ENCODE assay signal across 21 cellular contexts in genomic region chr10:70694410-70695179, GRCh38. TPM values are rescaled to one million over a fixed set of nuclear protein-coding genes. Genes with fewer than 3 reads are reported as not detected.
DNase-seq lines count a peak whose midpoint lies in the region; ATAC-seq, FAIRE-seq and TF ChIP-seq lines count a peak whose summit lies in the region.
"Had no signal": no experiment of that assay in that cellular context is flagged by ENCODE, and none has a peak within 500 bp of the region (broad histone marks: within the 10 kb centered on the region; RNA-seq: fewer than 3 reads in every experiment).

No MANE protein-coding gene starts in this region.

- H3K4me1 ChIP-seq in A549, result no peaks in the 10 kb centered on the region
- H3K4me1 ChIP-seq: Caco-2 had no signal

- H3K9me3 ChIP-seq in A549, result no peaks in the 10 kb centered on the region
- H3K9me3 ChIP-seq: Caco-2, neutrophil, sigmoid colon, tibial artery had no signal

- no peak for TF ChIP-seq POLR2A in A549 (IDR thresholded peaks at IDR 0.05; ENCODE audit: low read length)

- H3K4me3 ChIP-seq in A549 (no peak overlapping the region), cardiac fibroblast (replicated peaks in 1 of 2; ENCODE audit: low read depth in 2 of 2, low read length in 2 of 2) (no peak overlapping the region)
- H3K4me3 ChIP-seq: sigmoid colon, tibial artery had no signal

- ATAC-seq in A549 (no peak), GM19351 (IDR thresholded peaks at IDR 0.05; ENCODE audit: unreplicated experiment) (no peak)

- POLR2A ChIA-PET in A549 (lab: Yijun Ruan, JAX), result no interaction called here

- peak; percentile 32 for FAIRE-seq in A549 (lab: Jason Lieb, UNC)
- FAIRE-seq: A204.1 had no signal

- no peak for TF ChIP-seq RAD21 in A549 (conservative IDR thresholded peaks at IDR 0.05 in 1 of 2, IDR thresholded peaks at IDR 0.05 in 1 of 2)

- no peak for DNase-seq in A549 (ENCODE audit: low read depth in 1 of 2, low spot score in 1 of 2)
- peak; percentile 36 for DNase-seq in HCEC 1CT
- DNase-seq in cardiac fibroblast (ENCODE audit: low read depth in 2 of 2), result peak; percentile 56 to 87
- peak; percentile 20 for DNase-seq in kidney tubule cell (ENCODE audit: low spot score)
- no peak for DNase-seq in middle frontal gyrus (ENCODE audit: extremely low spot score, low spot score)
- no peak for DNase-seq in activated naive CD4-positive, alpha-beta T cell (lab: John Stamatoyannopoulos, UW)
- DNase-seq in NCI-H1694 (lab: John Stamatoyannopoulos, UW), result no peak
- DNase-seq: activated CD4-positive, CD25-positive, alpha-beta regulatory T cell treated with anti-CD3 and anti-CD28 coated beads, Interleukin-2, amount 50 U/mL, for 72 hours; activated naive CD4-positive, alpha-beta T cell treated with Interleukin-2 at 50 U/mL for 16 hours; Caco-2; GDM1; islet precursor cell; midbrain; NCI-H1048; stimulated activated CD4-positive, alpha-beta T cell treated with anti-CD3 and anti-CD28 coated beads, Interleukin-4, amount 100 ng/mL, for 4 hours had no signal

- TF ChIP-seq EP300 in A549 (IDR thresholded peaks at IDR 0.05), result no peak

- TF ChIP-seq CTCF in A549 (IDR thresholded peaks at IDR 0.05) (no peak), cardiac fibroblast (IDR thresholded peaks at IDR 0.05; ENCODE audit: low read depth, low read length) (no peak)

- CTCF ChIA-PET in A549 (lab: Yijun Ruan, JAX), result interaction anchor here (0.8 to 1.1 kb wide), 2 partner anchors 13 to 30 kb away, joined by 3 read pairs; no protein-coding TSS in a partner anchor

- no peak overlapping the region for H3K4me2 ChIP-seq in A549

- H3K27ac ChIP-seq in A549, result no peak overlapping the region
- H3K27ac ChIP-seq: neutrophil, tibial artery had no signal

- 34% methylated on average over 7 of the region's 7 CpGs for WGBS in A549 (ENCODE audit: missing lambda C conversion rate)

TF ChIP-seq in A549, 52 proteins besides CTCF, POLR2A, EP300 and RAD21:
- TF ChIP-seq EHMT2 (IDR thresholded peaks at IDR 0.05; ENCODE audit: low read depth) (no peak), HOXB5 (CRISPR knock-in tag; IDR thresholded peaks at IDR 0.05) (no peak), BHLHE40 (IDR thresholded peaks at IDR 0.05; ENCODE audit: low read depth, low read length) (no peak)

RNA-seq across cellular contexts. Expression of gene ADAMTS14, which starts 22.3 kb away (rescaled TPM):
- not detected in 2 replicates for polyA plus RNA-seq in A549 (2011; rRNA removed)
- 0.03 and 0.05 TPM in 2 replicates for polyA plus RNA-seq in A549 (2012; cell fraction: cytosol; rRNA removed)
- polyA plus RNA-seq in A549 (2012; cell fraction: nucleus; rRNA removed), result 0.20 and 0.23 TPM in 2 replicates
- polyA plus RNA-seq in A549 (2017; fragmentation: RNase III; extraction: RNeasy Plus Mini Kit Qiagen cat#74134 plus additional on column Dnase treatment), result 0.03 to 0.05 TPM (median 0.04 TPM) in 3 replicates
- polyA minus RNA-seq in A549 (2011; rRNA and poly(A)+ RNA removed), result not detected in 2 replicates
- polyA plus RNA-seq: IgD-negative memory B cell had no signal

Comparison
In these comparisons a context has a peak if more than half of its experiments do, and no peak if none do; other contexts are left out.
1. DNase-seq: peak in HCEC 1CT (single experiment), cardiac fibroblast (2 of 2) and kidney tubule cell (single experiment); none in A549 (0 of 2), middle frontal gyrus (single experiment), activated naive CD4-positive, alpha-beta T cell (0 of 4) and NCI-H1694 (single experiment).